In the genomic region with DNA sequence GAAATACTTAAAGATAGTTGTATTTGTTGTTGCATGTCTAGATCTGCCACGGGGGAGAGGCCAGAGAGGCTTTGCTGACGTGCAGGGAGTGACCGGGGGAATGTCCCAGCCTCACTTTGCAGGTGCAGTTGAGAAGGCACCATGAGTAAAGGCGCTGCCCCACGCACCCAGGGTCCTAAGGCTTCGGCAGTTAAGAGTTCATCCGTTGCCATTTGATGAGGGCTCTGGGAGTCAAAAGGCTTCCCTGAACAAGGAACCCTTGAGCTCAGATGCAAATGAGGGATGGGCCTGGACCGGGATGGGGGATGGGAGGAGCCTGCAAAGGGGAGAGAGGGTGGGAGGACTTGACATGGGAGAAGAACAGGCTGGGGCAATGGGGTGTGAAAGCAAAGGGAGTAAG, we compare ENCODE assay signal across 12 cellular contexts.
DNase-seq lines count a peak whose midpoint lies in the region; ATAC-seq and TF ChIP-seq lines count a peak whose summit lies in the region.
"Had no signal": no experiment of that assay in that cellular context is flagged by ENCODE, and none has a peak within 500 bp of the region (broad histone marks: within the 10 kb centered on the region; RNA-seq: fewer than 3 reads in every experiment).

No MANE protein-coding gene starts in this region.

- H3K27me3 ChIP-seq in GM06990 (replicated peaks; ENCODE audit: control insufficient read depth, insufficient read depth, low read length): no peaks in the 10 kb centered on the region

- peaks cover 47% of the 10 kb centered on the region for H3K4me1 Mint-ChIP-seq in memory B cell

- peak overlapping the region; percentile 0 for H3K4me3 Mint-ChIP-seq in memory B cell
- H3K4me3 Mint-ChIP-seq: T-helper 1 cell treated with Interleukin-12 subunit alpha and Interleukin-12 subunit beta and Interleukin-4 antibody, amounts not matched to agents 30 μg/mL and 1 μg/mL, for 36 hours had no signal

- TF ChIP-seq CTCF in GM06990 (IDR thresholded peaks at IDR 0.05; ENCODE audit: insufficient read depth, low read length, poor library complexity, severe bottlenecking): no peak

- no peaks in the 10 kb centered on the region for H3K36me3 ChIP-seq in GM06990 (ENCODE audit: control insufficient read depth, insufficient read depth, low read length)

- TF ChIP-seq POLR2A in GM18505 (IDR thresholded peaks at IDR 0.05; ENCODE audit: borderline replicate concordance, extremely low read depth, insufficient read depth, insufficient read length): no peak

- H3K27ac Mint-ChIP-seq in memory B cell: peak overlapping the region; percentile 65
- H3K27ac Mint-ChIP-seq: T-helper 1 cell treated with Interleukin-12 subunit alpha and Interleukin-12 subunit beta and Interleukin-4 antibody, amounts not matched to agents 30 μg/mL and 1 μg/mL, for 36 hours had no signal

- H3K9me3 Mint-ChIP-seq in memory B cell: peaks cover 2% of the 10 kb centered on the region

- no peak overlapping the region for H3K4me3 ChIP-seq in GM06990 (replicated peaks; ENCODE audit: low read depth, low read length)
- H3K4me3 ChIP-seq: lung had no signal

- ATAC-seq in GM21528 (IDR thresholded peaks at IDR 0.05; ENCODE audit: low FRiP score, unreplicated experiment): peak; percentile 58
- ATAC-seq in memory B cell (ENCODE audit: low read depth): peak; percentile 88
- ATAC-seq in GM18505 (IDR thresholded peaks at IDR 0.05; ENCODE audit: unreplicated experiment): no peak

- DNase-seq in GM06990 (ENCODE audit: extremely low read depth, insufficient read length) (peak; percentile 30), NCI-H1048 (lab: John Stamatoyannopoulos, UW) (peak; percentile 5), memory B cell (ENCODE audit: low spot score in 2 of 2) (no peak), cortex of kidney (lab: John Stamatoyannopoulos, UW) (no peak), SHP77 treated with DMSO at 0.1 percent for 48 hours (lab: John Stamatoyannopoulos, UW) (no peak), NK-92 (lab: John Stamatoyannopoulos, UW; ENCODE audit: unreplicated experiment) (no peak)
- DNase-seq: activated naive CD4-positive, alpha-beta T cell treated with Interleukin-2 at 50 U/mL for 16 hours; NCI-H446 had no signal

- no peaks in the 10 kb centered on the region for H3K27me3 Mint-ChIP-seq in memory B cell

- H3K36me3 Mint-ChIP-seq in memory B cell: peaks cover 6% of the 10 kb centered on the region

Comparison
In these comparisons a context has a peak if more than half of its experiments do, and no peak if none do; other contexts are left out.
1. DNase-seq: peak in GM06990 (single experiment) and NCI-H1048 (single experiment); none in memory B cell (0 of 2), cortex of kidney (single experiment), SHP77 treated with DMSO at 0.1 percent for 48 hours (single experiment) and NK-92 (single experiment).